ENCODE assay signal across 26 cellular contexts in genomic region chr7:21969822-21970221, GRCh38.
"Had no signal": no experiment of that assay in that cellular context is flagged by ENCODE, and none has a peak within 500 bp of the region (broad histone marks: within the 10 kb centered on the region; RNA-seq: fewer than 3 reads in every experiment).

No MANE protein-coding gene starts in this region.

- H3K4me3 ChIP-seq: adrenal gland, ascending aorta, breast epithelium, cardiac muscle cell, colonic mucosa had no signal

- H3K27ac ChIP-seq: adrenal gland, ascending aorta, breast epithelium, cardiac muscle cell, colonic mucosa, epithelial cell of prostate had no signal

- H3K9me3 ChIP-seq: adrenal gland, ascending aorta, breast epithelium, colonic mucosa had no signal

- H3K27me3 ChIP-seq: adrenal gland, ascending aorta, breast epithelium, cardiac muscle cell, colonic mucosa had no signal

- H3K4me1 ChIP-seq: adrenal gland, ascending aorta, breast epithelium, colonic mucosa had no signal

- H3K36me3 ChIP-seq: adrenal gland, ascending aorta, breast epithelium, cardiac muscle cell, colonic mucosa had no signal

- ATAC-seq: activated CD4-positive, alpha-beta T cell treated with anti-CD3 and anti-CD28 coated beads for 36 hours; activated CD8-positive, alpha-beta memory T cell treated with anti-CD3 and anti-CD28 coated beads, Interleukin-2, amount 10 ng/mL, durations not matched to agents 7 days and 5 days; activated CD8-positive, alpha-beta T cell treated with anti-CD3 and anti-CD28 coated beads, Interleukin-2, amount 10 ng/mL, durations not matched to agents 7 days and 5 days; activated naive CD8-positive, alpha-beta T cell treated with anti-CD3 and anti-CD28 coated beads, Interleukin-2, amount 50 U/mL, for 24 hours had no signal

- DNase-seq: activated CD4-positive, alpha-beta memory T cell treated with anti-CD3 and anti-CD28 coated beads for 36 hours; activated CD4-positive, alpha-beta T cell treated with anti-CD3 and anti-CD28 coated beads for 36 hours; activated CD4-positive, alpha-beta T cell treated with anti-CD3 and anti-CD28 coated beads, Interleukin-2, amount 10 ng/mL, durations not matched to agents 24 days and 14 days; activated CD4-positive, CD25-positive, alpha-beta regulatory T cell; activated CD4-positive, CD25-positive, alpha-beta regulatory T cell treated with anti-CD3 and anti-CD28 coated beads, Interleukin-2, amount 50 U/mL, for 72 hours; activated CD8-positive, alpha-beta memory T cell treated with anti-CD3 and anti-CD28 coated beads, Interleukin-2, amount 10 ng/mL, durations not matched to agents 7 days and 5 days; activated CD8-positive, alpha-beta memory T cell treated with anti-CD3 and anti-CD28 coated beads, Interleukin-2, amount 50 U/mL, for 4 hours; activated CD8-positive, alpha-beta T cell treated with anti-CD3 and anti-CD28 coated beads, Interleukin-2, amount 10 ng/mL, durations not matched to agents 7 days and 5 days; activated effector memory CD4-positive, alpha-beta T cell treated with anti-CD3 and anti-CD28 coated beads, Interleukin-2, amount 50 U/mL, for 16 hours; activated naive CD4-positive, alpha-beta T cell treated with anti-CD3 and anti-CD28 coated beads for 36 hours; activated naive CD8-positive, alpha-beta T cell treated with anti-CD3 and anti-CD28 coated beads for 36 hours; activated naive CD8-positive, alpha-beta T cell treated with anti-CD3 and anti-CD28 coated beads, Interleukin-2, amount 50 U/mL, for 24 hours; activated T-cell treated with anti-CD3 and anti-CD28 coated beads, Interleukin-2, amount 50 U/mL, for 1 hour; activated T-cell treated with anti-CD3 and anti-CD28 coated beads, Interleukin-2, amount 50 U/mL, for 48 hours; adrenal gland; central memory CD4-positive, alpha-beta T cell; cerebellar nuclear complex; colonic mucosa; effector CD8-positive, alpha-beta T cell; foreskin fibroblast; head of caudate nucleus; T-helper 2 cell had no signal
